1 cellular context compared by ENCODE assay signal in genomic region chr2:191860760-191861466, GRCh38.
TF ChIP-seq lines count a peak whose summit lies in the region.

No MANE protein-coding gene starts in this region.

TF ChIP-seq in HepG2, 621 proteins besides CTCF, POLR2A, EP300 and RAD21 (continued from another document):
- TF ChIP-seq FOXO4 (CRISPR knock-in tag; conservative IDR thresholded peaks at IDR 0.05) (no peak), ZNF777 (CRISPR knock-in tag; IDR thresholded peaks at IDR 0.05) (no peak), SOX6 (IDR thresholded peaks at IDR 0.05) (no peak), SOX6 (CRISPR knock-in tag; IDR thresholded peaks at IDR 0.05) (peak; percentile 79), ZNF143 (CRISPR knock-in tag; IDR thresholded peaks at IDR 0.05) (no peak), HMGXB4 (CRISPR knock-in tag; IDR thresholded peaks at IDR 0.05; ENCODE audit: borderline replicate concordance in 1 of 2, low read depth in 1 of 2) (no peak), SP4 (CRISPR knock-in tag; IDR thresholded peaks at IDR 0.05) (no peak)
- TF ChIP-seq, protein P1, sequence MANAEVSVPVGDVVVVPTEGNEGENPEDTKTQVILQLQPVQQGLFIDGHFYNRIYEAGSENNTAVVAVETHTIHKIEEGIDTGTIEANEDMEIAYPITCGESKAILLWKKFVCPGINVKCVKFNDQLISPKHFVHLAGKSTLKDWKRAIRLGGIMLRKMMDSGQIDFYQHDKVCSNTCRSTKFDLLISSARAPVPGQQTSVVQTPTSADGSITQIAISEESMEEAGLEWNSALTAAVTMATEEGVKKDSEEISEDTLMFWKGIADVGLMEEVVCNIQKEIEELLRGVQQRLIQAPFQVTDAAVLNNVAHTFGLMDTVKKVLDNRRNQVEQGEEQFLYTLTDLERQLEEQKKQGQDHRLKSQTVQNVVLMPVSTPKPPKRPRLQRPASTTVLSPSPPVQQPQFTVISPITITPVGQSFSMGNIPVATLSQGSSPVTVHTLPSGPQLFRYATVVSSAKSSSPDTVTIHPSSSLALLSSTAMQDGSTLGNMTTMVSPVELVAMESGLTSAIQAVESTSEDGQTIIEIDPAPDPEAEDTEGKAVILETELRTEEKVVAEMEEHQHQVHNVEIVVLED (CRISPR knock-in tag; IDR thresholded peaks at IDR 0.05; ENCODE audit: borderline replicate concordance), result 0 out of 2 replicates have a peak, but pooled peaks have one; percentile 18
- TF ChIP-seq, protein P2, sequence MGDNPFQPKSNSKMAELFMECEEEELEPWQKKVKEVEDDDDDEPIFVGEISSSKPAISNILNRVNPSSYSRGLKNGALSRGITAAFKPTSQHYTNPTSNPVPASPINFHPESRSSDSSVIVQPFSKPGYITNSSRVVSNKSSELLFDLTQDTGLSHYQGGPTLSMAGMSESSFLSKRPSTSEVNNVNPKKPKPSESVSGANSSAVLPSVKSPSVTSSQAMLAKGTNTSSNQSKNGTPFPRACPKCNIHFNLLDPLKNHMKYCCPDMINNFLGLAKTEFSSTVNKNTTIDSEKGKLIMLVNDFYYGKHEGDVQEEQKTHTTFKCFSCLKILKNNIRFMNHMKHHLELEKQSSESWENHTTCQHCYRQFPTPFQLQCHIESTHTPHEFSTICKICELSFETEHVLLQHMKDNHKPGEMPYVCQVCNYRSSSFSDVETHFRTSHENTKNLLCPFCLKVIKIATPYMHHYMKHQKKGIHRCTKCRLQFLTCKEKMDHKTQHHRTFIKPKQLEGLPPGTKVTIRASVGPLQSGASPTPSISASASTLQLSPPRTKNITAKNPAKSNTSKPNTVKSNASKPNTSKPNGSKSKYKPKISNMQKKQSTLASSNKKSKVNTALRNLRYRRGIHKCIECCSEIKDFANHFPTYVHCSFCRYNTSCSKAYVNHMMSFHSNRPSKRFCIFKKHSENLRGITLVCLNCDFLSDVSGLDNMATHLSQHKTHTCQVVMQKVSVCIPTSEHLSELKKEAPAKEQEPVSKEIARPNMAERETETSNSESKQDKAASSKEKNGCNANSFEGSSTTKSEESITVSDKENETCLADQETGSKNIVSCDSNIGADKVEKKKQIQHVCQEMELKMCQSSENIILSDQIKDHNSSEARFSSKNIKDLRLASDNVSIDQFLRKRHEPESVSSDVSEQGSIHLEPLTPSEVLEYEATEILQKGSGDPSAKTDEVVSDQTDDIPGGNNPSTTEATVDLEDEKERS (CRISPR knock-in tag; IDR thresholded peaks at IDR 0.05), result no peak
